ENCODE assay signal across 13 cellular contexts in the genomic region with DNA sequence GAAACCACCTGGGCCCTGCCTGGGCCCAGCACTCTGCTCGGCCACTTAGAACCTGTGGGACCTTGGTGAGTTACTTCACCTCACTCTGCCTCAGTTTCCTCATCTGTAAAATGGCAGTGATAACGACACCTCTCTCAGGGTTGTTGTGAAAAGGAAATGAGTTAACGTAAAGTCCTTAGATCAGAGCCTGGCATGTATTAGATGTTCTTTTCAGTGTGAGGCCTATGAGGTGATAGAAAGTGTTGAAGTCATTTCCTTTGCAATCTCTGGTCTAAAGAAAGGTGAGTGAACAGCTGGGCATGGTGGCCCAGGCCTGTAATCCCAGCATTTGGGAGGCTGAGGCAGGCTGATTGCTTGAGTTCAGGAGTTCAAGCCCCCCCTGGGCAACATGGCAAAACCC. TPM values are rescaled to one million over a fixed set of nuclear protein-coding genes. Genes with fewer than 3 reads are reported as not detected.
DNase-seq lines count a peak whose midpoint lies in the region; ATAC-seq and TF ChIP-seq lines count a peak whose summit lies in the region.
"Had no signal": no experiment of that assay in that cellular context is flagged by ENCODE, and none has a peak within 500 bp of the region (broad histone marks: within the 10 kb centered on the region; RNA-seq: fewer than 3 reads in every experiment).

No MANE protein-coding gene starts in this region.

- peaks cover 6% of the 10 kb centered on the region for H3K36me3 Mint-ChIP-seq in endodermal cell (ENCODE audit: low read depth)

- H3K9ac ChIP-seq in IMR-90 (ENCODE audit: low read depth, low read length) (no peak overlapping the region), endodermal cell (ENCODE audit: extremely low read depth, low read length, poor library complexity, severe bottlenecking) (no peak overlapping the region)

- H3K4me3 Mint-ChIP-seq in endodermal cell: no peak overlapping the region

- no peak overlapping the region for H3K4me3 ChIP-seq in GM12865 (ENCODE audit: low read depth, low read length)
- H3K4me3 ChIP-seq in IMR-90 (ENCODE audit: insufficient read depth, low read depth, low read length): no peak overlapping the region
- H3K4me3 ChIP-seq in endodermal cell (ENCODE audit: low read length): no peak overlapping the region
- H3K4me3 ChIP-seq: stomach had no signal

- H2AFZ ChIP-seq in IMR-90 (replicated peaks; ENCODE audit: low read length, poor library complexity): no peak overlapping the region

- BruUV-seq in IMR-90 (replicated peaks; lab: Mats Ljungman, UMichigan): no TSS peak

- no peaks in the 10 kb centered on the region for H3K27me3 ChIP-seq in IMR-90 (ENCODE audit: control insufficient read depth, insufficient read depth, low read length)
- no peaks in the 10 kb centered on the region for H3K27me3 ChIP-seq in endodermal cell (ENCODE audit: control insufficient read depth, insufficient read depth, low read length, poor library complexity, severe bottlenecking)
- H3K27me3 ChIP-seq: BE2C, stomach had no signal

- no peak overlapping the region for H2AK5ac ChIP-seq in IMR-90 (ENCODE audit: low read depth, low read length)

- in situ Hi-C loops in IMR-90 (cut with MboI; ENCODE audit: low sequenced_read_pairs): loop anchor here (10.0 kb wide), 1 partner anchor 55 kb away; a partner anchor contains a TSS
- in situ Hi-C loops in KBM-7 (cut with MboI; ENCODE audit: low pct_unique_long_range_greater_than_20kb, low sequenced_read_pairs): no loop called here

- dilution Hi-C loops in IMR-90 (cut with HindIII; ENCODE audit: low sequenced_read_pairs, unreplicated experiment): no loop called here

- peak overlapping the region; percentile 1; the same call in 1 of the 2 replicates for H3K18ac ChIP-seq in IMR-90 (ENCODE audit: low read depth, low read length)

- H3K9me3 Mint-ChIP-seq in endodermal cell: no peaks in the 10 kb centered on the region

- H3K4me1 Mint-ChIP-seq in endodermal cell: peaks cover 39% of the 10 kb centered on the region

- no peak overlapping the region for H3K23ac ChIP-seq in IMR-90 (ENCODE audit: low read depth, low read length)

- DNase-seq in GM12865 (ENCODE audit: low read depth) (peak; percentile 61), IMR-90 (no peak), endodermal cell (no peak), KBM-7 (no peak), cerebellar cortex (ENCODE audit: low spot score) (no peak), NCI-H1417 treated with DMSO at 0.1 percent for 48 hours (lab: John Stamatoyannopoulos, UW) (no peak), cardiac septum (ENCODE audit: low spot score) (no peak)
- DNase-seq: anterior cingulate cortex, BE2C, foreskin melanocyte, NCI-H446, stomach had no signal

- no CpG with 5 or more reads among the region's 3 CpGs for whole genome bisulfite sequencing in IMR-90 (ENCODE audit: extremely low coverage in 2 of 2, insufficient read length in 1 of 2), 2 experiments
- 94 to 100% methylated on average over 1 to 3 of the region's 3 CpGs for WGBS in endodermal cell (ENCODE audit: insufficient coverage in 1 of 2, insufficient read length in 1 of 2), 2 experiments

- intact Hi-C loops in IMR-90 (cut with micrococcal nuclease): loop anchor here (5.0 kb wide), 1 partner anchor 122 kb away; a partner anchor contains a TSS
- intact Hi-C loops in cardiac septum (cut with DNase I): loop anchor here (5.0 kb wide), 2 partner anchors 87 to 197 kb away; no protein-coding TSS in a partner anchor

- TF ChIP-seq CTCF in GM12865 (IDR thresholded peaks at IDR 0.05; ENCODE audit: insufficient read depth, low read depth, low read length, missing control alignments) (no peak), IMR-90 (conservative IDR thresholded peaks at IDR 0.05; ENCODE audit: low read depth, low read length) (no peak), endodermal cell (conservative IDR thresholded peaks at IDR 0.05) (no peak)

- H3K4me2 ChIP-seq in IMR-90 (ENCODE audit: low read depth, low read length): no peak overlapping the region

- peak overlapping the region; percentile 99 for H3K4ac ChIP-seq in IMR-90 (ENCODE audit: low read depth, low read length)

- peak overlapping the region; percentile 23 for H3K27ac Mint-ChIP-seq in endodermal cell

- H2BK120ac ChIP-seq in IMR-90 (ENCODE audit: low read depth, low read length): no peak overlapping the region

- H3K9me1 ChIP-seq in IMR-90 (ENCODE audit: insufficient read depth, low read length): peaks cover 36% of the 10 kb centered on the region

- peak overlapping the region; percentile 21; the same call in 1 of the 2 replicates for H4K5ac ChIP-seq in IMR-90 (ENCODE audit: low read depth, low read length)

- 0 out of 2 replicates have a peak overlapping the region, but pooled peaks have one; percentile 24 for H3K14ac ChIP-seq in IMR-90 (replicated peaks; ENCODE audit: low read depth, low read length)

- H2BK20ac ChIP-seq in IMR-90 (ENCODE audit: low read depth, low read length): no peak overlapping the region

- H3K27ac ChIP-seq in IMR-90 (ENCODE audit: insufficient read depth, low read length) (no peak overlapping the region), endodermal cell (ENCODE audit: low read depth, low read length) (no peak overlapping the region)

- H3K9me3 ChIP-seq in IMR-90 (ENCODE audit: control insufficient read depth, insufficient read depth, low read length) (no peaks in the 10 kb centered on the region), endodermal cell (ENCODE audit: control insufficient read depth, low read length) (no peaks in the 10 kb centered on the region)
- H3K9me3 ChIP-seq: BE2C, stomach had no signal

- H4K20me1 ChIP-seq in IMR-90 (ENCODE audit: insufficient read depth, low read length): no peaks in the 10 kb centered on the region; the same call in none of the 2 replicates

- no peaks in the 10 kb centered on the region for H3K27me3 Mint-ChIP-seq in endodermal cell (ENCODE audit: insufficient read depth)

- no peak overlapping the region for H3K56ac ChIP-seq in IMR-90 (ENCODE audit: extremely low read depth, insufficient read depth, low read length)

- no peak for TF ChIP-seq POLR2A in IMR-90 (IDR thresholded peaks at IDR 0.05; ENCODE audit: low read depth, low read length)

- peak; percentile 41 for ATAC-seq in GM19351 (IDR thresholded peaks at IDR 0.05; ENCODE audit: unreplicated experiment)
- no peak for ATAC-seq in IMR-90 (ENCODE audit: low read depth)

- H2BK5ac ChIP-seq in IMR-90 (ENCODE audit: low read depth, low read length, poor library complexity, severe bottlenecking): peak overlapping the region; percentile 14

- H3K79me1 ChIP-seq in IMR-90 (ENCODE audit: low read depth in 1 of 2, low read length in 2 of 2): peaks cover 34 to 78% of the 10 kb centered on the region in 2 experiments

- no peak overlapping the region for H2AK9ac ChIP-seq in IMR-90 (replicated peaks; ENCODE audit: low read depth, low read length, poor library complexity)

- H4K8ac ChIP-seq in IMR-90 (ENCODE audit: low read depth in 2 of 2, low read length in 2 of 2): no peak overlapping the region

- peaks cover 27% of the 10 kb centered on the region for H3K36me3 ChIP-seq in IMR-90 (ENCODE audit: control insufficient read depth, insufficient read depth, low read length)
- H3K36me3 ChIP-seq in endodermal cell (ENCODE audit: control insufficient read depth, insufficient read depth, low read length): peaks cover 4% of the 10 kb centered on the region
- H3K36me3 ChIP-seq: BE2C had no signal

- H2BK15ac ChIP-seq in IMR-90 (ENCODE audit: low read depth, low read length): 0 out of 3 replicates have a peak overlapping the region, but pooled peaks have one; percentile 1

- H3K4me1 ChIP-seq in IMR-90 (ENCODE audit: control insufficient read depth, insufficient read depth, low read length) (peaks cover 42% of the 10 kb centered on the region), endodermal cell (ENCODE audit: control insufficient read depth, insufficient read depth, low read length) (peaks cover 13% of the 10 kb centered on the region)

- CTCF ChIA-PET in IMR-90 (lab: Yijun Ruan, JAX): interaction anchor here (2.8 kb wide), 1 partner anchor 20 kb away, joined by 10 read pairs; no protein-coding TSS in a partner anchor

- no peak for TF ChIP-seq RAD21 in IMR-90 (IDR thresholded peaks at IDR 0.05; ENCODE audit: low read length)

- H4K91ac ChIP-seq in IMR-90 (ENCODE audit: insufficient read depth, low read depth, low read length): 0 out of 2 replicates have a peak overlapping the region, but pooled peaks have one; percentile 21

- POLR2A ChIA-PET in IMR-90 (lab: Charles Lee; ENCODE audit: unreplicated experiment): no interaction called here

TF ChIP-seq in IMR-90, 13 proteins besides CTCF, POLR2A, EP300 and RAD21 (continues in another document):
- TF ChIP-seq RFX5 (IDR thresholded peaks at IDR 0.05; ENCODE audit: low read depth, low read length): no peak
- TF ChIP-seq MAZ (IDR thresholded peaks at IDR 0.05; ENCODE audit: borderline replicate concordance, low read depth, low read length): no peak
- TF ChIP-seq FOS (IDR thresholded peaks at IDR 0.05; ENCODE audit: low read depth, low read length): no peak
- TF ChIP-seq MAFK (IDR thresholded peaks at IDR 0.05; ENCODE audit: low read depth, low read length): no peak
- TF ChIP-seq CHD1 (IDR thresholded peaks at IDR 0.05; ENCODE audit: low read depth, low read length): no peak
- TF ChIP-seq, protein P1, sequence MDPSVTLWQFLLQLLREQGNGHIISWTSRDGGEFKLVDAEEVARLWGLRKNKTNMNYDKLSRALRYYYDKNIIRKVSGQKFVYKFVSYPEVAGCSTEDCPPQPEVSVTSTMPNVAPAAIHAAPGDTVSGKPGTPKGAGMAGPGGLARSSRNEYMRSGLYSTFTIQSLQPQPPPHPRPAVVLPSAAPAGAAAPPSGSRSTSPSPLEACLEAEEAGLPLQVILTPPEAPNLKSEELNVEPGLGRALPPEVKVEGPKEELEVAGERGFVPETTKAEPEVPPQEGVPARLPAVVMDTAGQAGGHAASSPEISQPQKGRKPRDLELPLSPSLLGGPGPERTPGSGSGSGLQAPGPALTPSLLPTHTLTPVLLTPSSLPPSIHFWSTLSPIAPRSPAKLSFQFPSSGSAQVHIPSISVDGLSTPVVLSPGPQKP (IDR thresholded peaks at IDR 0.05; ENCODE audit: borderline replicate concordance, low read depth, low read length): no peak
- TF ChIP-seq CEBPB (IDR thresholded peaks at IDR 0.05; ENCODE audit: low read depth, low read length): no peak
- TF ChIP-seq BHLHE40 (IDR thresholded peaks at IDR 0.05; ENCODE audit: low read depth, low read length): no peak
- no peak for TF ChIP-seq MXI1 (IDR thresholded peaks at IDR 0.05; ENCODE audit: borderline replicate concordance, low read depth, low read length)
- TF ChIP-seq RCOR1 (IDR thresholded peaks at IDR 0.05; ENCODE audit: insufficient replicate concordance, low read length): no peak

RNA-seq across cellular contexts. Expression of a gene that starts 51.7 kb away (rescaled TPM):
- total RNA-seq in IMR-90 (2012; rRNA removed) (0.54 and 0.83 TPM in 2 replicates), endodermal cell (1 to 10 TPM; 1.6 to 2.9 TPM), cardiac septum (20.1 TPM)
- polyA plus RNA-seq in IMR-90 (2012; rRNA removed): 2.5 and 3.7 TPM in 2 replicates
- 1.1 and 2.0 TPM in 2 replicates for polyA plus RNA-seq in IMR-90 (2012; cell fraction: cytosol; rRNA removed)
- polyA plus RNA-seq in IMR-90 (2012; cell fraction: nucleus; rRNA removed; ENCODE audit: low replicate concordance): 6.8 and 8.6 TPM in 2 replicates
- polyA plus RNA-seq in endodermal cell (2013, experiment 1 of 2): 2.1 TPM
- polyA plus RNA-seq in endodermal cell (2013, experiment 2 of 2): 2.1 TPM
